38 cellular contexts compared by ENCODE assay signal in the genomic region with DNA sequence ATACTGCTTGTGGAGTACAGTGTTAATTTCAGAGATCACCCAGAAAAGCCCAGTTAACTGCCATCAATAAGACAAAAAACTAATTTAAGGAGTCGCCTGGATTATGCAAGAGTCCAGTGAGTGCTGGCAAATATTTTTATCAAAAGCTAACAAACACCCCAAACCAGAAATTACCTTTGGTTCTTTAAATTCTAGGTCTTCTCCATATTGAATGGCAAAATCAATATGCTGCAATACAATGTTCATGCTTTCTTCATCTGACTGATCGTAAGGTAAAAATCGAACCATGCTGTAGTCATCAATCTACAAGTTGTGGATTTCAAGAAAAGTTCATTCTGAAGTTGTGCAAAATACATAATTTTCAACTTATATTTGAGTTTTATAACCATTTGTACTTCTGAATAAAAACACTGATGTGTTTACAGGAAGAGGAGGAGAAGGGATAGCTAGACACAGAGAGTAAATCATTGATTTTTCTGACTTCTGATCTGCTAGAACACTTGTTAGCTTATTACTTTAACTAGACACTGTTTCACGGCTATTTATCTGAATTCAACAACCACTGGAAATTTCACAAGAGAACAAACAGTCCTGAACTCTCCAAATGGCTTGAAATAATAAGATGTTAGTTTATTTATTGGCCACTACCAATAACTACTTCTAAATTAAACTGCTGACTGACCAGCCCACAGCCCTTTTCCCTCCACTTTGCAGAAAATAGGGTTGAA.
"Had no signal": no experiment of that assay in that cellular context is flagged by ENCODE, and none has a peak within 500 bp of the region (broad histone marks: within the 10 kb centered on the region; RNA-seq: fewer than 3 reads in every experiment).

No MANE protein-coding gene starts in this region.

- H3K9me2 ChIP-seq: SK-N-SH had no signal

- H3K9me3 Mint-ChIP-seq: activated CD4-positive, alpha-beta T cell treated with anti-CD3 and anti-CD28 coated beads, Interleukin-2, amount 10 ng/mL, durations not matched to agents 7 days and 5 days; activated naive CD8-positive, alpha-beta T cell treated with anti-CD3 and anti-CD28 coated beads for 36 hours; activated T-helper 17 cell treated with anti-CD3 and anti-CD28 coated beads, Interleukin-2, amount 50 U/mL, for 72 hours had no signal

- H3K4me1 ChIP-seq: SJCRH30 had no signal

- H3K27ac Mint-ChIP-seq: activated CD8-positive, alpha-beta T cell treated with anti-CD3 and anti-CD28 coated beads, Interleukin-2, amount 10 ng/mL, durations not matched to agents 7 days and 5 days; activated naive CD8-positive, alpha-beta T cell treated with anti-CD3 and anti-CD28 coated beads for 36 hours; activated T-helper 17 cell treated with anti-CD3 and anti-CD28 coated beads, Interleukin-2, amount 50 U/mL, for 72 hours had no signal

- H3K27me3 ChIP-seq: brain microvascular endothelial cell, SJCRH30 had no signal

- H3K4me3 Mint-ChIP-seq: activated CD4-positive, alpha-beta T cell treated with anti-CD3 and anti-CD28 coated beads, Interleukin-2, amount 10 ng/mL, durations not matched to agents 7 days and 5 days; activated CD8-positive, alpha-beta T cell treated with anti-CD3 and anti-CD28 coated beads, Interleukin-2, amount 10 ng/mL, durations not matched to agents 7 days and 5 days; activated naive CD8-positive, alpha-beta T cell treated with anti-CD3 and anti-CD28 coated beads for 36 hours; activated T-helper 17 cell treated with anti-CD3 and anti-CD28 coated beads, Interleukin-2, amount 50 U/mL, for 72 hours had no signal

- H3K4me2 ChIP-seq: SK-N-SH had no signal

- H3K27me3 Mint-ChIP-seq: activated CD4-positive, alpha-beta T cell treated with anti-CD3 and anti-CD28 coated beads, Interleukin-2, amount 10 ng/mL, durations not matched to agents 7 days and 5 days; activated naive CD8-positive, alpha-beta T cell treated with anti-CD3 and anti-CD28 coated beads for 36 hours; activated T-helper 17 cell treated with anti-CD3 and anti-CD28 coated beads, Interleukin-2, amount 50 U/mL, for 72 hours had no signal

- DNase-seq: activated CD4-positive, alpha-beta T cell treated with anti-CD3 and anti-CD28 coated beads, Interleukin-2, amount 10 ng/mL, durations not matched to agents 7 days and 5 days; activated CD4-positive, alpha-beta T cell treated with anti-CD3 and anti-CD28 coated beads, Interleukin-2, amount 50 U/mL, for 48 hours; activated CD4-positive, CD25-positive, alpha-beta regulatory T cell; activated CD8-positive, alpha-beta memory T cell treated with anti-CD3 and anti-CD28 coated beads, Interleukin-2, amount 50 U/mL, for 4 hours; activated CD8-positive, alpha-beta T cell treated with anti-CD3 and anti-CD28 coated beads, Interleukin-2, amount 10 ng/mL, durations not matched to agents 7 days and 5 days; activated effector memory CD4-positive, alpha-beta T cell treated with anti-CD3 and anti-CD28 coated beads, Interleukin-2, amount 50 U/mL, for 16 hours; activated naive CD4-positive, alpha-beta T cell; activated naive CD4-positive, alpha-beta T cell treated with anti-CD3 and anti-CD28 coated beads, Interleukin-2, amount 50 U/mL, for 16 hours; activated naive CD8-positive, alpha-beta T cell treated with anti-CD3 and anti-CD28 coated beads for 36 hours; activated T-cell treated with anti-CD3 and anti-CD28 coated beads for 4 hours; activated T-cell treated with anti-CD3 and anti-CD28 coated beads, Interleukin-2, amount 50 U/mL, for 48 hours; amniotic stem cell; aorta; brain microvascular endothelial cell; central memory CD4-positive, alpha-beta T cell; KG1; MM.1S; MV-4-11; NCI-H1092; NCI-H146; NCI-H187 treated with DMSO at 0.1 percent for 48 hours; NCI-H2081; NCI-H2171 treated with DMSO at 0.1 percent for 48 hours; NCI-H2227 treated with DMSO at 0.1 percent for 48 hours; NCI-H446; NCI-H510A treated with DMSO at 0.1 percent for 48 hours; NCI-H526 treated with DMSO at 0.1 percent for 48 hours; NCI-H774; SHP77; SJCRH30; SK-N-SH; SW 1271; T-helper 1 cell; T-helper 2 cell; T-helper 9 cell had no signal

- ATAC-seq: activated CD8-positive, alpha-beta T cell treated with anti-CD3 and anti-CD28 coated beads, Interleukin-2, amount 10 ng/mL, durations not matched to agents 7 days and 5 days; activated T-helper 17 cell treated with anti-CD3 and anti-CD28 coated beads, Interleukin-2, amount 50 U/mL, for 72 hours; Panc1 had no signal

- H3K27ac ChIP-seq: brain microvascular endothelial cell, SJCRH30, VCaP had no signal

- H3K9me3 ChIP-seq: SJCRH30, SK-N-SH had no signal

- H3K9ac ChIP-seq: SK-N-SH had no signal

- H3K4me3 ChIP-seq: SJCRH30 had no signal
